ENCODE assay signal across 19 cellular contexts in the genomic region with DNA sequence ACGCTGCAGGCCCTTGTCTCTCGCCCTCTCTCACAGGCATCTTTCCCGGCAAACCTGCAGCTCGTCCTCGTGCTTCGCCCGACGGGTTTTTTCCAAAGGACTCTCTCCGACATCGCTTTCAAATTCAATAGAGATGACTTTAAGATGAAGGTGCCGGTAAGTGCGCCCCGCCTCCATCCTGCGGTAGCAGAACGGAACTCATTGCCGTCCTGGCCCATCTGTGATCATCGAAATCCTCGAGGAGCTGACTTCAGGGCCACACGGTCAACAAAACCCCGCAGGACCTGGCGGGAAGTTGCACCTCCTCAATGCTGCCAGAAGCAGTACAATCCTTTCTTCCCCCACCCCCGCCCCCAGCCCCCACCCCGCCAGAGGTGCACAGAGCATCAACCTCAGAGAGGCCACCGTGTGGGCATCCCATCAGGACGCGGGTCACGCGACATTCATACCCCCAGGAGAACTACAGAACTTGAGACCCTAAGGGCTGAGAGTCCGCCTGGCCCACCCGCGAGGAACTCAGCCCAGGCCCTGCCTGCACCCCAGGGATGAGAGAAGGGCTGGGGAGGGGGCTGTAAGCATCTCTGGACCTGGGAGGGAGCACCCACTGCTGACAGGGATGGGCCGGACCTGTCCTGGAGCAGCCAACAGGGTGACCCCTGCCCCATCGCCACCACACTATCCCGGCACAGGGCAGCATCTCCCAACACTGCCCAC. TPM values are rescaled to one million over a fixed set of nuclear protein-coding genes. Genes with fewer than 3 reads are reported as not detected.
DNase-seq lines count a peak whose midpoint lies in the region; ATAC-seq, FAIRE-seq and TF ChIP-seq lines count a peak whose summit lies in the region.
"Had no signal": no experiment of that assay in that cellular context is flagged by ENCODE, and none has a peak within 500 bp of the region (broad histone marks: within the 10 kb centered on the region; RNA-seq: fewer than 3 reads in every experiment).

No MANE protein-coding gene starts in this region.

- H3K4me3 ChIP-seq in right lobe of liver (no peak overlapping the region), HepG2 (replicated peaks in 1 of 3; ENCODE audit: insufficient read depth in 1 of 3, low read depth in 2 of 3, low read length in 3 of 3) (no peak overlapping the region), spleen (no peak overlapping the region)
- H3K4me3 ChIP-seq: PC-9 had no signal

- 92% methylated on average over 18 of the region's 34 CpGs for WGBS in right lobe of liver (ENCODE audit: insufficient coverage, low coverage, low lambda C conversion rate, missing lambda C conversion rate)
- WGBS in HepG2 (ENCODE audit: low lambda C conversion rate) = 97% methylated on average over 28 of the region's 34 CpGs
- 91 to 92% (median 92%) methylated on average over 24 to 34 of the region's 34 CpGs for WGBS in spleen, 5 donors

- no peaks in the 10 kb centered on the region for H4K20me1 ChIP-seq in HepG2 (ENCODE audit: insufficient read depth, low read length)

- no peak overlapping the region for H3K9ac ChIP-seq in HepG2 (ENCODE audit: insufficient read depth, low read depth, low read length)
- H3K9ac ChIP-seq: KMS-11 had no signal

- H3K27ac ChIP-seq in right lobe of liver (no peak overlapping the region), HepG2 (ENCODE audit: extremely low read length, insufficient read depth, low read length) (no peak overlapping the region), spleen (no peak overlapping the region)
- H3K27ac ChIP-seq: KMS-11, PC-9 had no signal

- intact Hi-C loops in right lobe of liver (cut with DNase I) (no loop called here), HepG2 (cut with micrococcal nuclease; ENCODE audit: unreplicated experiment) (no loop called here), left ventricle myocardium superior (cut with micrococcal nuclease) (no loop called here), spleen (cut with DNase I; ENCODE audit: low total_unique reads) (no loop called here)

- peak in 2 of 3 donors; percentile 12 to 39 for DNase-seq in right lobe of liver
- no peak for DNase-seq in HepG2 (ENCODE audit: low spot score)
- peak; percentile 20 for DNase-seq in left ventricle myocardium superior
- peak; percentile 64 for DNase-seq in spleen
- DNase-seq in GM10248 (ENCODE audit: extremely low spot score) = no peak
- DNase-seq in SK-N-DZ (ENCODE audit: low spot score) = no peak
- no peak for DNase-seq in NCI-H2171 treated with DMSO at 0.1 percent for 48 hours (lab: John Stamatoyannopoulos, UW)
- DNase-seq: CD8-positive, alpha-beta T cell; GOT3; NCI-H1048; NCI-H1436 treated with DMSO at 0.1 percent for 48 hours; NCI-H2029 treated with DMSO at 0.1 percent for 48 hours; NCI-H510A; NCI-H82; PC-9 had no signal

- TF ChIP-seq POLR2A in right lobe of liver (IDR thresholded peaks at IDR 0.05) (no peak), HepG2 (IDR thresholded peaks at IDR 0.05; ENCODE audit: insufficient read depth in 1 of 2, low read depth in 2 of 2, low read length in 2 of 2) (no peak), spleen (IDR thresholded peaks at IDR 0.05) (no peak)

- TF ChIP-seq EP300 in HepG2 (IDR thresholded peaks at IDR 0.05; ENCODE audit: low read depth in 2 of 2, low read length in 2 of 2) (no peak), HepG2 (CRISPR knock-in tag; IDR thresholded peaks at IDR 0.05; ENCODE audit: borderline replicate concordance) (no peak)

- TF ChIP-seq RAD21 in HepG2 (CRISPR knock-in tag; IDR thresholded peaks at IDR 0.05) = no peak

- H3K9me3 ChIP-seq in right lobe of liver (no peaks in the 10 kb centered on the region), HepG2 (ENCODE audit: low read length) (no peaks in the 10 kb centered on the region), spleen (peaks cover 0 to 9% (median 0%) of the 10 kb centered on the region in 8 donors)

- CTCF ChIA-PET in HepG2 (lab: Yijun Ruan, JAX; ENCODE audit: low intra/inter-chr PET ratio, low total read pairs) (no interaction called here), GM10248 (lab: Yijun Ruan, JAX) (no interaction called here)

- no peak for TF ChIP-seq CTCF in right lobe of liver (IDR thresholded peaks at IDR 0.05)
- no peak for TF ChIP-seq CTCF in HepG2 (CRISPR knock-in tag; IDR thresholded peaks at IDR 0.05)
- TF ChIP-seq CTCF in spleen (IDR thresholded peaks at IDR 0.05 in 8 of 11, conservative IDR thresholded peaks at IDR 0.05 in 3 of 11) = no peak
- no peak for TF ChIP-seq CTCF in GM10248 (IDR thresholded peaks at IDR 0.05; ENCODE audit: control extremely low read depth, extremely low read depth, low read depth, missing control alignments)

- no peaks in the 10 kb centered on the region for H3K79me2 ChIP-seq in HepG2 (ENCODE audit: insufficient read depth, low read length)

- H3K4me2 ChIP-seq in HepG2 (ENCODE audit: low read depth, low read length) = no peak overlapping the region
- H3K4me2 ChIP-seq: KMS-11, PC-9 had no signal

- FAIRE-seq in HepG2 (lab: Jason Lieb, UNC) = no peak

- no peak for ATAC-seq in right lobe of liver
- ATAC-seq in HepG2 = no peak
- ATAC-seq in left ventricle myocardium superior = no peak
- ATAC-seq in GM21526 (IDR thresholded peaks at IDR 0.05; ENCODE audit: low FRiP score, unreplicated experiment) = no peak
- ATAC-seq: CD8-positive, alpha-beta T cell had no signal

- POLR2A ChIA-PET in HepG2 (lab: Yijun Ruan, JAX) (interaction anchor here (1.3 kb wide), 1 partner anchor 62 kb away, joined by 3 read pairs; the partner anchor contains the start of gene F10), GM10248 (lab: Yijun Ruan, JAX) (no interaction called here)

- H3K4me1 ChIP-seq in right lobe of liver (no peaks in the 10 kb centered on the region), HepG2 (ENCODE audit: insufficient read depth, low read length) (no peaks in the 10 kb centered on the region), spleen (no peaks in the 10 kb centered on the region)

- peaks cover 0 to 3% (median 0%) of the 10 kb centered on the region in 4 donors for H3K36me3 ChIP-seq in right lobe of liver
- peaks cover 12 to 17% of the 10 kb centered on the region in 2 experiments; a peak in 3 of 5 replicates for H3K36me3 ChIP-seq in HepG2 (replicated peaks in 1 of 2; ENCODE audit: control insufficient read depth in 1 of 2, insufficient read depth in 2 of 2, low read length in 2 of 2)
- H3K36me3 ChIP-seq in spleen = peaks cover 0 to 22% (median 0%) of the 10 kb centered on the region in 6 donors

- BruUV-seq in HepG2 (replicated peaks; lab: Mats Ljungman, UMichigan) = no TSS peak

- in situ Hi-C loops in HepG2 (cut with HindIII; ENCODE audit: extremely low pct_ligation_motif_present, low pct_unique_long_range_greater_than_20kb) = no loop called here

- H2AFZ ChIP-seq in HepG2 (ENCODE audit: low read length) = no peak overlapping the region
- H2AFZ ChIP-seq: PC-9 had no signal

- H3K27me3 ChIP-seq in right lobe of liver (no peaks in the 10 kb centered on the region), HepG2 (ENCODE audit: control insufficient read depth in 1 of 2, insufficient read depth in 2 of 2, low read length in 2 of 2) (no peaks in the 10 kb centered on the region), spleen (replicated peaks in 1 of 7) (peaks cover 0 to 3% (median 0%) of the 10 kb centered on the region in 7 donors)

TF ChIP-seq in HepG2, 621 proteins besides CTCF, POLR2A, EP300 and RAD21 (continues in another document):
- TF ChIP-seq ZMAT5 (CRISPR knock-in tag; IDR thresholded peaks at IDR 0.05; ENCODE audit: borderline replicate concordance, low read depth) = no peak

RNA-seq across cellular contexts. Expression of gene F7, which starts 44.9 kb away (rescaled TPM):
- total RNA-seq in right lobe of liver (100 to 1,000 TPM in 2 of 6 experiments, 10 to 100 TPM in 4; 42.9 to 147 (median 84.2) TPM), HepG2 (2016; rRNA removed; fragmentation: Illumina TruSeq; extraction: Trizol) (7.2 and 12.6 TPM in 2 replicates), left ventricle myocardium superior (not detected), spleen (not detected)
- 0.61 and 0.71 TPM in 2 replicates for total RNA-seq in HepG2 (2016; cell fraction: cytosol; rRNA removed; fragmentation: Illumina TruSeq; extraction: Trizol; ENCODE audit: low read depth)
- 6.7 and 12.9 TPM in 2 replicates for total RNA-seq in HepG2 (2016; cell fraction: insoluble cytoplasmic fraction; rRNA removed; fragmentation: Illumina TruSeq; extraction: Trizol)
- 1.9 and 2.2 TPM in 2 replicates for total RNA-seq in HepG2 (2016; cell fraction: membrane; rRNA removed; fragmentation: Illumina TruSeq; extraction: Trizol)
- total RNA-seq in HepG2 (2016; cell fraction: nucleus; rRNA removed; fragmentation: Illumina TruSeq; extraction: Trizol) = 10.3 and 10.6 TPM in 2 replicates
- polyA plus RNA-seq in HepG2 (2011; rRNA removed) (26.5 and 39.9 TPM in 2 replicates), spleen (under 1 TPM in 1 of 3 donors, not detected in 2; 0.03 TPM)
- 21.7 and 26.2 TPM in 2 replicates for polyA plus RNA-seq in HepG2 (2011; cell fraction: cytosol; rRNA removed)
- 105 and 121 TPM in 2 replicates for polyA plus RNA-seq in HepG2 (2011; cell fraction: nucleus; rRNA removed)
- 45.9 and 52.4 TPM in 2 replicates for polyA plus RNA-seq in HepG2 (2012)
- polyA plus RNA-seq in HepG2 (2016; cell fraction: cytosol; fragmentation: Illumina TruSeq; extraction: Trizol; ENCODE audit: low read depth) = 0.51 and 0.52 TPM in 2 replicates
- polyA plus RNA-seq in HepG2 (2016; cell fraction: insoluble cytoplasmic fraction; fragmentation: Illumina TruSeq; extraction: Trizol; ENCODE audit: low read depth) = 7.0 and 7.3 TPM in 2 replicates
- polyA plus RNA-seq in HepG2 (2016; cell fraction: membrane; fragmentation: Illumina TruSeq; extraction: Trizol; ENCODE audit: low read depth) = 1.1 and 1.6 TPM in 2 replicates
- 23.6 and 26.7 TPM in 2 replicates for polyA plus RNA-seq in HepG2 (2016; cell fraction: nucleus; fragmentation: Illumina TruSeq; extraction: Trizol; ENCODE audit: insufficient read depth, low read depth)
- polyA minus RNA-seq in HepG2 (2011; rRNA and poly(A)+ RNA removed; ENCODE audit: low replicate concordance) = 43.0 TPM in 1 of 2 replicates, not detected in the other
- 8.7 and 12.9 TPM in 2 replicates for polyA minus RNA-seq in HepG2 (2011; cell fraction: cytosol; rRNA and poly(A)+ RNA removed)
- polyA minus RNA-seq in HepG2 (2011; cell fraction: nucleus; rRNA and poly(A)+ RNA removed) = 14.7 and 15.7 TPM in 2 replicates
- polyA plus RNA-seq in SK-N-DZ (2014; cell fraction: cytosol; rRNA removed) = 0.39 TPM in 1 of 2 replicates, not detected in the other
- polyA plus RNA-seq in SK-N-DZ (2014; cell fraction: nucleus; rRNA removed) = 0.07 and 0.43 TPM in 2 replicates
- total RNA-seq: A172; CD8-positive, alpha-beta T cell; MCF 10A; PC-9 had no signal

Comparison
In these comparisons a context has a peak if more than half of its experiments do, and no peak if none do; other contexts are left out.
1. DNase-seq: peak in right lobe of liver (2 of 3), left ventricle myocardium superior (single experiment) and spleen (single experiment); none in HepG2 (single experiment), GM10248 (single experiment), SK-N-DZ (single experiment) and NCI-H2171 treated with DMSO at 0.1 percent for 48 hours (single experiment).